In the genomic region with DNA sequence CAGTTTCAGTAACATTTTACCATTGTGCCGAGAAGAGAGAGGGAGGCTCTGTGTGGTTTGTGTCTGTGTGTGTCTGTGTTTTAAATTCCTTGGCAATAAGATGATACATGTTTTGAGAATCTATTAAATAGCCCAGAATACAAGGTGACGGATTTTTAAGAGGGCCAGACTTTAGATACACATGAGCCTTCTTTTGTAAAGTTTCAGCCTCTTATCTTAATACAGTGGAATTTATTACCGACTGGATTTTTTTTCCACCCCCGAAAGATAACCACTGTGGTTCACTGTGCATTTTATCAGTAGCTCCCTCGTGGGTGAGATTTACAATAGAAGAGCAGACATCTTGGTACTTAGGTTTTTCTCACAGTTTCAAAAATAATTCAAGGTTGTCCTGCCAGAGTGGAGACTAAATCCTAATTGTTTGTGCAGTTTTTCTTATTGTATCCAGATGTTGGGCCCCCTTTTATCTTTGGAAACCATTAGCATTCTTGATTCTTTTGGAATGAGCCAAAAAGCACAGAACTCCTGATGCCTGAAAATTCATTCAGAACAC, we compare ENCODE assay signal across 13 cellular contexts. TPM values are rescaled to one million over a fixed set of nuclear protein-coding genes. Genes with fewer than 3 reads are reported as not detected.
DNase-seq lines count a peak whose midpoint lies in the region; ATAC-seq and TF ChIP-seq lines count a peak whose summit lies in the region.
"Had no signal": no experiment of that assay in that cellular context is flagged by ENCODE, and none has a peak within 500 bp of the region (broad histone marks: within the 10 kb centered on the region; RNA-seq: fewer than 3 reads in every experiment).

No MANE protein-coding gene starts in this region.

- H3K4me3 ChIP-seq in CD8-positive, alpha-beta T cell (ENCODE audit: low read depth, low read length): no peak overlapping the region
- H3K4me3 ChIP-seq: dorsolateral prefrontal cortex, spleen had no signal

- peak overlapping the region; percentile 58 for H3K27ac Mint-ChIP-seq in CD8-positive, alpha-beta T cell
- H3K27ac Mint-ChIP-seq in IgD-negative memory B cell: peak overlapping the region in 2 of 3 donors; percentile 25 to 87
- peak overlapping the region; percentile 47 to 64 for H3K27ac Mint-ChIP-seq in natural killer cell

- no peaks in the 10 kb centered on the region for H3K27me3 Mint-ChIP-seq in CD8-positive, alpha-beta T cell (ENCODE audit: low read depth)
- H3K27me3 Mint-ChIP-seq in IgD-negative memory B cell (no peaks in the 10 kb centered on the region), natural killer cell (ENCODE audit: low read depth in 2 of 2) (no peaks in the 10 kb centered on the region)

- DNase-seq in CD8-positive, alpha-beta T cell: no peak
- peak; percentile 25 for DNase-seq in astrocyte of the hippocampus (ENCODE audit: low read depth, low spot score)
- no peak for DNase-seq in natural killer cell
- no peak for DNase-seq in NOMO-1 (lab: John Stamatoyannopoulos, UW; ENCODE audit: unreplicated experiment in 2 of 2)
- no peak for DNase-seq in DMS 273 (lab: John Stamatoyannopoulos, UW; ENCODE audit: unreplicated experiment)
- DNase-seq in mucosa of gallbladder (ENCODE audit: low spot score): no peak
- no peak for DNase-seq in NCI-H146 (lab: John Stamatoyannopoulos, UW)
- DNase-seq: activated effector memory CD4-positive, alpha-beta T cell treated with Interleukin-2 at 50 U/mL for 16 hours; dorsolateral prefrontal cortex; hippocampal formation; spleen; stimulated activated CD8-positive, alpha-beta memory T cell treated with anti-CD3 and anti-CD28 coated beads, Interleukin-4, amount 100 ng/mL, for 48 hours had no signal

- TF ChIP-seq CTCF in CD8-positive, alpha-beta T cell (IDR thresholded peaks at IDR 0.05): no peak
- no peak for TF ChIP-seq CTCF in natural killer cell (IDR thresholded peaks at IDR 0.05)

- H3K27ac ChIP-seq in CD8-positive, alpha-beta T cell (ENCODE audit: low read depth, low read length): no peak overlapping the region
- H3K27ac ChIP-seq: spleen had no signal

- CTCF ChIA-PET in CD8-positive, alpha-beta T cell (lab: Charles Lee): interaction anchor here (0.9 kb wide), 1 partner anchor 11 kb away, joined by 3 read pairs; no protein-coding TSS in a partner anchor

- H3K4me3 Mint-ChIP-seq in CD8-positive, alpha-beta T cell: no peak overlapping the region
- H3K4me3 Mint-ChIP-seq in IgD-negative memory B cell (no peak overlapping the region), natural killer cell (no peak overlapping the region)

- H3K27me3 ChIP-seq in CD8-positive, alpha-beta T cell (ENCODE audit: insufficient read depth, low read length): no peaks in the 10 kb centered on the region
- H3K27me3 ChIP-seq: dorsolateral prefrontal cortex, spleen had no signal

- peaks cover 74% of the 10 kb centered on the region for H3K4me1 Mint-ChIP-seq in CD8-positive, alpha-beta T cell (ENCODE audit: low read depth)
- H3K4me1 Mint-ChIP-seq in IgD-negative memory B cell (peaks cover 7 to 19% (median 19%) of the 10 kb centered on the region in 3 donors), natural killer cell (peaks cover 62 to 64% of the 10 kb centered on the region in 2 donors)

- intact Hi-C loops in CD8-positive, alpha-beta T cell (cut with DNase I, micrococcal nuclease): no loop called here
- intact Hi-C loops in natural killer cell (cut with micrococcal nuclease): loop anchor here (10.0 kb wide), 1 partner anchor 131 kb away; the partner anchor contains the start of gene YWHAB

- H3K9me3 Mint-ChIP-seq in CD8-positive, alpha-beta T cell: no peaks in the 10 kb centered on the region
- H3K9me3 Mint-ChIP-seq in IgD-negative memory B cell (no peaks in the 10 kb centered on the region), natural killer cell (no peaks in the 10 kb centered on the region)

- H3K36me3 ChIP-seq in CD8-positive, alpha-beta T cell (ENCODE audit: insufficient read depth, low read length): peaks cover 24% of the 10 kb centered on the region

- POLR2A ChIA-PET in CD8-positive, alpha-beta T cell (lab: Charles Lee): interaction anchor here (0.6 kb wide), 1 partner anchor 231 kb away, joined by 3 read pairs; no protein-coding TSS in a partner anchor

- peaks cover 25% of the 10 kb centered on the region for H3K4me1 ChIP-seq in CD8-positive, alpha-beta T cell (ENCODE audit: insufficient read depth, low read length)

- peaks cover 79% of the 10 kb centered on the region for H3K36me3 Mint-ChIP-seq in CD8-positive, alpha-beta T cell
- H3K36me3 Mint-ChIP-seq in IgD-negative memory B cell (peaks cover 5% of the 10 kb centered on the region), natural killer cell (peaks cover 6% of the 10 kb centered on the region)

- no peak for ATAC-seq in CD8-positive, alpha-beta T cell
- ATAC-seq in natural killer cell: no peak

- no peaks in the 10 kb centered on the region for H3K9me3 ChIP-seq in CD8-positive, alpha-beta T cell (ENCODE audit: low read length)
- H3K9me3 ChIP-seq: spleen had no signal

RNA-seq across cellular contexts. Expression of gene STK4, which starts 49.9 kb away (rescaled TPM):
- total RNA-seq in CD8-positive, alpha-beta T cell: 100 to 1,000 TPM; 253 to 259 TPM
- 131 TPM for polyA plus RNA-seq in IgD-negative memory B cell
- total RNA-seq in natural killer cell: 100 to 1,000 TPM; 351 to 394 (median 366) TPM
- total RNA-seq in mucosa of gallbladder: 29.3 TPM

RNA-seq across cellular contexts. Expression of gene TOMM34, which starts 56.0 kb away (rescaled TPM):
- total RNA-seq in CD8-positive, alpha-beta T cell: 10 to 100 TPM; 11.9 to 12.4 TPM
- 33.0 TPM for polyA plus RNA-seq in IgD-negative memory B cell
- total RNA-seq in natural killer cell (1 to 10 TPM; 8.5 to 9.2 (median 8.8) TPM), mucosa of gallbladder (21.4 TPM)
